22 cellular contexts compared by ENCODE assay signal in the genomic region with DNA sequence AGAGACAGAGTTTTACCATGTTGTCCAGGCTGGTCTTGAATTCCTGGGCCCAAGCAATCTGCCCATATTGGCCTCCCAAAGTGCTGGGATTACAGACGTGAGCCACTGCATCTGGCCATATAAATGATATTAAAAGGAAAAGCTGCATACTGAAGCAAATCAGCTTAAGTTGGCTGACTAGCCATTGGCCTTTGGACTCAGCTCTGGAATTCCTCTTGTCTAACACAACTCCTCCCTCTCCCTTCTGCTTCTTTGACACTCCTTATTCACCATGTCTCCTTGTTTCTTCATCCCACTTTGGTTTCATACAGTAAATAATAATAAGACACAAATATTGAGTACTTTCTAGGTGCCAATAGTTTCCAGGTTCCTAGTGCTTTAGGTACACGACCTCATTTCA. TPM values are rescaled to one million over a fixed set of nuclear protein-coding genes. Genes with fewer than 3 reads are reported as not detected.
"Had no signal": no experiment of that assay in that cellular context is flagged by ENCODE, and none has a peak within 500 bp of the region (broad histone marks: within the 10 kb centered on the region; RNA-seq: fewer than 3 reads in every experiment).

No MANE protein-coding gene starts in this region.

- H3K4me3 Mint-ChIP-seq: activated CD4-positive, alpha-beta memory T cell treated with anti-CD3 and anti-CD28 coated beads, Interleukin-2, amount 10 ng/mL, durations not matched to agents 7 days and 5 days; activated CD8-positive, alpha-beta memory T cell treated with anti-CD3 and anti-CD28 coated beads, Interleukin-2, amount 10 ng/mL, durations not matched to agents 7 days and 5 days; activated T-helper 17 cell treated with anti-CD3 and anti-CD28 coated beads, Interleukin-2, amount 50 U/mL, for 72 hours; effector memory CD8-positive, alpha-beta T cell; memory B cell; natural killer cell treated with Interleukin-12 subunit alpha and Interleukin-12 subunit beta and Interleukin-15 and Interleukin-18, amount 100 ng/mL, for 72 hours had no signal

- H3K27me3 ChIP-seq: body of pancreas had no signal

- DNase-seq: activated CD4-positive, alpha-beta memory T cell treated with anti-CD3 and anti-CD28 coated beads, Interleukin-2, amount 10 ng/mL, durations not matched to agents 7 days and 5 days; activated CD4-positive, alpha-beta T cell treated with anti-CD3 and anti-CD28 coated beads for 48 hours; activated CD4-positive, CD25-positive, alpha-beta regulatory T cell; activated CD8-positive, alpha-beta memory T cell treated with anti-CD3 and anti-CD28 coated beads, Interleukin-2, amount 10 ng/mL, durations not matched to agents 7 days and 5 days; activated naive CD4-positive, alpha-beta T cell; body of pancreas; effector memory CD8-positive, alpha-beta T cell; left ventricle myocardium superior; posterior cingulate gyrus; retina; stimulated activated CD4-positive, alpha-beta T cell treated with anti-CD3 and anti-CD28 coated beads, Interleukin-2, amount 100 ng/mL, for 24 hours; stimulated activated naive CD8-positive, alpha-beta T cell treated with anti-CD3 and anti-CD28 coated beads, Interleukin-15, Interleukin-2, amounts not matched to agents 100 U/mL and 50 U/mL, for 24 hours; substantia nigra; tibial artery had no signal

- H3K9me3 ChIP-seq: body of pancreas, tibial artery had no signal

- H3K4me3 ChIP-seq: body of pancreas, tibial artery had no signal

- H3K4me1 Mint-ChIP-seq: activated CD8-positive, alpha-beta memory T cell treated with anti-CD3 and anti-CD28 coated beads, Interleukin-2, amount 10 ng/mL, durations not matched to agents 7 days and 5 days; activated T-helper 17 cell treated with anti-CD3 and anti-CD28 coated beads, Interleukin-2, amount 50 U/mL, for 72 hours; memory B cell had no signal

- H3K36me3 ChIP-seq: tibial artery had no signal

- H3K4me1 ChIP-seq: body of pancreas had no signal

- H3K9me3 Mint-ChIP-seq: activated CD4-positive, alpha-beta memory T cell treated with anti-CD3 and anti-CD28 coated beads, Interleukin-2, amount 10 ng/mL, durations not matched to agents 7 days and 5 days; activated T-helper 17 cell treated with anti-CD3 and anti-CD28 coated beads, Interleukin-2, amount 50 U/mL, for 72 hours; effector memory CD8-positive, alpha-beta T cell; memory B cell; natural killer cell treated with Interleukin-12 subunit alpha and Interleukin-12 subunit beta and Interleukin-15 and Interleukin-18, amount 100 ng/mL, for 72 hours had no signal

- ATAC-seq: activated CD8-positive, alpha-beta memory T cell treated with anti-CD3 and anti-CD28 coated beads, Interleukin-2, amount 10 ng/mL, durations not matched to agents 7 days and 5 days; activated T-helper 17 cell treated with anti-CD3 and anti-CD28 coated beads, Interleukin-2, amount 50 U/mL, for 72 hours; body of pancreas; effector memory CD8-positive, alpha-beta T cell; left ventricle myocardium superior; natural killer cell treated with Interleukin-12 subunit alpha and Interleukin-12 subunit beta and Interleukin-15 and Interleukin-18, amount 100 ng/mL, for 72 hours; stimulated activated naive CD8-positive, alpha-beta T cell treated with anti-CD3 and anti-CD28 coated beads, Interleukin-15, Interleukin-2, amounts not matched to agents 100 U/mL and 50 U/mL, for 24 hours had no signal

- H3K36me3 Mint-ChIP-seq: activated CD8-positive, alpha-beta memory T cell treated with anti-CD3 and anti-CD28 coated beads, Interleukin-2, amount 10 ng/mL, durations not matched to agents 7 days and 5 days; memory B cell; natural killer cell treated with Interleukin-12 subunit alpha and Interleukin-12 subunit beta and Interleukin-15 and Interleukin-18, amount 100 ng/mL, for 72 hours had no signal

- H3K27ac ChIP-seq: body of pancreas, tibial artery had no signal

RNA-seq across cellular contexts. Expression of a gene that starts 7.5 kb away (rescaled TPM):
- total RNA-seq: activated CD4-positive, alpha-beta memory T cell treated with anti-CD3 and anti-CD28 coated beads, Interleukin-2, amount 10 ng/mL, durations not matched to agents 7 days and 5 days; activated CD8-positive, alpha-beta memory T cell treated with anti-CD3 and anti-CD28 coated beads, Interleukin-2, amount 10 ng/mL, durations not matched to agents 7 days and 5 days; activated T-helper 17 cell treated with anti-CD3 and anti-CD28 coated beads, Interleukin-2, amount 50 U/mL, for 72 hours; body of pancreas; cardiac septum; dermis microvascular lymphatic vessel endothelial cell; fibroblast of lung; frontal cortex; kidney epithelial cell; left ventricle myocardium superior; natural killer cell treated with Interleukin-12 subunit alpha and Interleukin-12 subunit beta and Interleukin-15 and Interleukin-18, amount 100 ng/mL, for 72 hours had no signal
- polyA plus RNA-seq: fibroblast of lung had no signal

RNA-seq across cellular contexts. Expression of a gene that starts 25.5 kb away (rescaled TPM):
- total RNA-seq: activated CD4-positive, alpha-beta memory T cell treated with anti-CD3 and anti-CD28 coated beads, Interleukin-2, amount 10 ng/mL, durations not matched to agents 7 days and 5 days; activated CD8-positive, alpha-beta memory T cell treated with anti-CD3 and anti-CD28 coated beads, Interleukin-2, amount 10 ng/mL, durations not matched to agents 7 days and 5 days; activated T-helper 17 cell treated with anti-CD3 and anti-CD28 coated beads, Interleukin-2, amount 50 U/mL, for 72 hours; body of pancreas; cardiac septum; dermis microvascular lymphatic vessel endothelial cell; fibroblast of lung; frontal cortex; kidney epithelial cell; left ventricle myocardium superior; natural killer cell treated with Interleukin-12 subunit alpha and Interleukin-12 subunit beta and Interleukin-15 and Interleukin-18, amount 100 ng/mL, for 72 hours had no signal
- polyA plus RNA-seq: fibroblast of lung had no signal

RNA-seq across cellular contexts. Expression of a gene that starts 59.8 kb away (rescaled TPM):
- total RNA-seq: activated CD4-positive, alpha-beta memory T cell treated with anti-CD3 and anti-CD28 coated beads, Interleukin-2, amount 10 ng/mL, durations not matched to agents 7 days and 5 days; activated CD8-positive, alpha-beta memory T cell treated with anti-CD3 and anti-CD28 coated beads, Interleukin-2, amount 10 ng/mL, durations not matched to agents 7 days and 5 days; activated T-helper 17 cell treated with anti-CD3 and anti-CD28 coated beads, Interleukin-2, amount 50 U/mL, for 72 hours; body of pancreas; cardiac septum; dermis microvascular lymphatic vessel endothelial cell; fibroblast of lung; frontal cortex; kidney epithelial cell; left ventricle myocardium superior; natural killer cell treated with Interleukin-12 subunit alpha and Interleukin-12 subunit beta and Interleukin-15 and Interleukin-18, amount 100 ng/mL, for 72 hours had no signal
- polyA plus RNA-seq: fibroblast of lung had no signal
